In the genomic region with DNA sequence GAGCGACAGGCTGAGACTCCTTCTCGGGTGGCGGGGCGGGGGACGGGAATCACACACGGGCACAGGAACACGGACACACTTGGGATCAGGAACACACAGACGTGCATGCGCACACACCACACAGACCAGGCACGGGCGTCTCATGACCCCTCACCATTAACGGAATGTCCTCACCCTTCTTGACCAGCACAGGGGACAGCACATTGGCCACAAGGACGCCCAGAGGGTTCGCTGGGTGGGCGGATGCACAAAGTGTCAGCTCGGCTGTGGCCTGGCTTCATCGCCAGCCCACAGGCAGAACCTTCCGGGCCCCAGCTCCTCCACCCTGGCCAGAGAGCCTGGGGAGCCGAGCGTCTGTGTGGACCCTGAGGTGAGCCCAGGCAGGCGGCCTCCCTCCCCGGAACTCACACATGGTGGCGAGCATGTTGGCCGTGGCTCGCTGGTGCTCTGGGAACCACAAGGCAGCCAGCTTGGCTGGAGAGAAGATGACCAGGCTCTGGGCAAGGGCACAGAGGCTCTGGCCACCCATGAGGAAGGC, we compare ENCODE assay signal across 27 cellular contexts. TPM values are rescaled to one million over a fixed set of nuclear protein-coding genes. Genes with fewer than 3 reads are reported as not detected.
A peak's percentile ranks its signal among the peaks of the same experiment; 100 is the strongest.
DNase-seq lines count a peak whose midpoint lies in the region; ATAC-seq and TF ChIP-seq lines count a peak whose summit lies in the region.
"Had no signal": no experiment of that assay in that cellular context is flagged by ENCODE, and none has a peak within 500 bp of the region (broad histone marks: within the 10 kb centered on the region; RNA-seq: fewer than 3 reads in every experiment).

No MANE protein-coding gene starts in this region.

- DNase-seq in Right ventricle myocardium superior, result peak; percentile 44
- DNase-seq in heart right ventricle, result no peak
- DNase-seq in RWPE2 (ENCODE audit: low spot score), result peak; percentile 60
- peak; percentile 52 for DNase-seq in islet precursor cell
- peak; percentile 59 for DNase-seq in sciatic nerve (ENCODE audit: low spot score)
- DNase-seq in NCI-H446 (lab: John Stamatoyannopoulos, UW), result no peak
- DNase-seq: Caco-2; EL; GDM1; HCEC 1CT; IMR-90; KG1; MG63; NCI-H1105 treated with DMSO at 0.1 percent for 48 hours; NCI-H2029; NCI-H446 treated with DMSO at 0.1 percent for 48 hours; NCI-H526; NCI-H82; NK-92 treated with Interleukin-12 subunit alpha and Interleukin-12 subunit beta, amount 100 ng/mL, for 24 hours; PC-3; SHP77 had no signal

- H3K9me3 ChIP-seq in heart right ventricle (no peaks in the 10 kb centered on the region), RWPE2 (ENCODE audit: severe bottlenecking) (no peaks in the 10 kb centered on the region)
- H3K9me3 ChIP-seq: BLaER1 treated with 17β-estradiol and CSF1 and Interleukin-3, amounts not matched to agents 10 nM and 100 nM; Caco-2; MG63 had no signal

- H3K27me3 ChIP-seq in heart right ventricle (no peaks in the 10 kb centered on the region), RWPE2 (ENCODE audit: insufficient read depth, poor library complexity, severe bottlenecking) (no peaks in the 10 kb centered on the region)
- H3K27me3 ChIP-seq: MG63 had no signal

- no peak for ATAC-seq in Right ventricle myocardium superior (ENCODE audit: poor library complexity)
- ATAC-seq in heart right ventricle, result no peak
- ATAC-seq in RWPE2 (ENCODE audit: low read depth), result no peak
- no peak for ATAC-seq in sciatic nerve
- no peak for ATAC-seq in HG02973 (IDR thresholded peaks at IDR 0.05; ENCODE audit: unreplicated experiment)
- ATAC-seq in GM19328 (IDR thresholded peaks at IDR 0.05; ENCODE audit: unreplicated experiment), result no peak
- ATAC-seq: GM23338, PC-3 had no signal

- WGBS in heart right ventricle, 2 donors, result 93 to 95% methylated on average over 25 of the region's 25 CpGs

- no peak overlapping the region for H3K27ac ChIP-seq in heart right ventricle
- no peak overlapping the region for H3K27ac ChIP-seq in RWPE2 (ENCODE audit: poor library complexity, severe bottlenecking)

- intact Hi-C loops in Right ventricle myocardium superior (cut with DNase I) (no loop called here), heart right ventricle (cut with DNase I) (loop anchor here in 1 of 10 donors (10.0 kb wide), 1 partner anchor 249 kb away; the partner anchor contains the start of genes GAK and TMEM175), sciatic nerve (cut with DNase I) (no loop called here)

- TF ChIP-seq CTCF in heart right ventricle (IDR thresholded peaks at IDR 0.05), result no peak
- no peak for TF ChIP-seq CTCF in RWPE2 (IDR thresholded peaks at IDR 0.05; ENCODE audit: poor library complexity, severe bottlenecking)

- H3K4me1 ChIP-seq in heart right ventricle, result peaks cover 27 to 57% (median 51%) of the 10 kb centered on the region in 9 donors
- peaks cover 12% of the 10 kb centered on the region for H3K4me1 ChIP-seq in RWPE2 (ENCODE audit: insufficient read depth, poor library complexity, severe bottlenecking)

- no peak overlapping the region for H3K4me3 ChIP-seq in heart right ventricle
- H3K4me3 ChIP-seq in RWPE2 (ENCODE audit: severe bottlenecking), result no peak overlapping the region
- H3K4me3 ChIP-seq: BLaER1 treated with 17β-estradiol and CSF1 and Interleukin-3, amounts not matched to agents 10 nM and 100 nM; GM23338; MG63 had no signal

- H3K36me3 ChIP-seq in heart right ventricle (peaks cover 0 to 6% (median 0%) of the 10 kb centered on the region in 9 donors), RWPE2 (ENCODE audit: low read depth) (no peaks in the 10 kb centered on the region)
- H3K36me3 ChIP-seq: BLaER1 treated with 17β-estradiol and CSF1 and Interleukin-3, amounts not matched to agents 10 nM and 100 nM; MG63 had no signal

RNA-seq across cellular contexts. Expression of gene SLC49A3, which starts 3.2 kb away (rescaled TPM):
- total RNA-seq in Right ventricle myocardium superior (14.6 TPM), heart right ventricle (10 to 100 TPM in 9 of 10 donors, 1 to 10 TPM in 1; 9.8 to 16.9 (median 12.3) TPM), sciatic nerve (11.4 TPM)
- polyA plus RNA-seq in heart right ventricle, result 10 to 100 TPM in 1 of 2 donors, 1 to 10 TPM in 1; 8.8 to 28.5 TPM
- total RNA-seq: PC-3, SK-MEL-5 had no signal
- polyA plus RNA-seq: CD4-positive, alpha-beta memory T cell had no signal

RNA-seq across cellular contexts. Expression of gene MYL5, which starts 11.4 kb away (rescaled TPM):
- total RNA-seq in Right ventricle myocardium superior, result 3.7 TPM
- 1 to 10 TPM; 4.0 to 7.5 (median 6.1) TPM for total RNA-seq in heart right ventricle
- polyA plus RNA-seq in heart right ventricle, result 1 to 10 TPM; 3.3 to 8.1 TPM
- total RNA-seq in sciatic nerve, result 14.6 TPM

RNA-seq across cellular contexts. Expression of gene ATP5ME, which starts 11.7 kb away (rescaled TPM):
- total RNA-seq in Right ventricle myocardium superior, result 1,145 TPM
- 1,000 to 10,000 TPM in 5 of 10 donors, 100 to 1,000 TPM in 5; 651 to 1,196 (median 982) TPM for total RNA-seq in heart right ventricle
- 1,000 to 10,000 TPM in 1 of 2 donors, 100 to 1,000 TPM in 1; 999 to 4,239 TPM for polyA plus RNA-seq in heart right ventricle
- total RNA-seq in sciatic nerve, result 174 TPM

RNA-seq across cellular contexts. Expression of gene PCGF3, which starts 19.9 kb away (rescaled TPM):
- total RNA-seq in Right ventricle myocardium superior (20.8 TPM), heart right ventricle (10 to 100 TPM; 17.5 to 26.1 (median 20.9) TPM), sciatic nerve (50.3 TPM)
- polyA plus RNA-seq in heart right ventricle, result 10 to 100 TPM; 21.7 to 50.8 TPM

Comparison
In these comparisons a context has a peak if more than half of its experiments do, and no peak if none do; other contexts are left out.
1. DNase-seq: peak in Right ventricle myocardium superior (single experiment), RWPE2 (single experiment), islet precursor cell (single experiment) and sciatic nerve (single experiment); none in heart right ventricle (0 of 2) and NCI-H446 (0 of 2).